In the genomic region with DNA sequence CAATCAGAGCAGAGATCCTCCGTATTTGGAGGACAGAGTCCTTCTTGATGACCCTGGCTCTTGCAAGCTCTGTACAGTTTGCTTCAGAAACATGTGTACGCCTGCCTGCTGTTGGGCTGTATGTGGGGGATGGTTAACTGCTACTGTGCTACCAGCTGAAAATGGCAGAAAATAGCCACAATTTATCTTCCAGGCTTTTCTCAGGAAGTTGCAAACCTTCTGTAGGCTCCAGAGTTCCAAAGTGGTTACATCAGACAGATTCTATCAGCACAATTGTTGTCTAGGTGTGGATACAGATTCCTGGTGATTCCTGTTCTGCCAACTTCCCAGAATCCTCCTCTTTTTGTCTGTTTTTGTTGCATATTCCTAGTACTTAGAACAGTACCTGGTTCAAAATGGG, we compare ENCODE assay signal across 1 cellular context.
TF ChIP-seq lines count a peak whose summit lies in the region.

No MANE protein-coding gene starts in this region.

TF ChIP-seq in IMR-90, 13 proteins besides CTCF, POLR2A, EP300 and RAD21 (continued from another document):
- TF ChIP-seq BHLHE40 (IDR thresholded peaks at IDR 0.05; ENCODE audit: low read depth, low read length) (no peak), FOS (IDR thresholded peaks at IDR 0.05; ENCODE audit: low read depth, low read length) (no peak), NFE2L2 (IDR thresholded peaks at IDR 0.05; ENCODE audit: low read depth, low read length) (no peak), SMC3 (IDR thresholded peaks at IDR 0.05; ENCODE audit: low read depth, low read length) (no peak), MAFK (IDR thresholded peaks at IDR 0.05; ENCODE audit: low read depth, low read length) (no peak), MXI1 (IDR thresholded peaks at IDR 0.05; ENCODE audit: borderline replicate concordance, low read depth, low read length) (no peak), RCOR1 (IDR thresholded peaks at IDR 0.05; ENCODE audit: insufficient replicate concordance, low read length) (no peak), CHD1 (IDR thresholded peaks at IDR 0.05; ENCODE audit: low read depth, low read length) (no peak), RFX5 (IDR thresholded peaks at IDR 0.05; ENCODE audit: low read depth, low read length) (no peak)
- TF ChIP-seq, protein P1, sequence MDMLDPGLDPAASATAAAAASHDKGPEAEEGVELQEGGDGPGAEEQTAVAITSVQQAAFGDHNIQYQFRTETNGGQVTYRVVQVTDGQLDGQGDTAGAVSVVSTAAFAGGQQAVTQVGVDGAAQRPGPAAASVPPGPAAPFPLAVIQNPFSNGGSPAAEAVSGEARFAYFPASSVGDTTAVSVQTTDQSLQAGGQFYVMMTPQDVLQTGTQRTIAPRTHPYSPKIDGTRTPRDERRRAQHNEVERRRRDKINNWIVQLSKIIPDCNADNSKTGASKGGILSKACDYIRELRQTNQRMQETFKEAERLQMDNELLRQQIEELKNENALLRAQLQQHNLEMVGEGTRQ (IDR thresholded peaks at IDR 0.05; ENCODE audit: low read depth, low read length), result no peak
